In genomic region chr6:139334791-139335446, GRCh38 we compare ENCODE assay signal across 11 cellular contexts. TPM values are rescaled to one million over a fixed set of nuclear protein-coding genes. Genes with fewer than 3 reads are reported as not detected.
DNase-seq lines count a peak whose midpoint lies in the region; ATAC-seq, FAIRE-seq and TF ChIP-seq lines count a peak whose summit lies in the region.
"Had no signal": no experiment of that assay in that cellular context is flagged by ENCODE, and none has a peak within 500 bp of the region (broad histone marks: within the 10 kb centered on the region; RNA-seq: fewer than 3 reads in every experiment).

No MANE protein-coding gene starts in this region.

- H3K4me1 ChIP-seq in K562 (replicated peaks in 1 of 2; ENCODE audit: control insufficient read depth in 2 of 2, insufficient read depth in 2 of 2, low read length in 2 of 2), result no peaks in the 10 kb centered on the region

- intact Hi-C loops in K562 (cut with micrococcal nuclease), result no loop called here
- intact Hi-C loops in head of caudate nucleus (cut with DNase I), result no loop called here

- H3K9ac ChIP-seq in K562 (ENCODE audit: insufficient read depth in 1 of 2, low read depth in 2 of 2, low read length in 2 of 2), result no peak overlapping the region

- H3K36me3 ChIP-seq in K562 (ENCODE audit: control insufficient read depth, insufficient read depth, low read length), result no peaks in the 10 kb centered on the region

- TF ChIP-seq RAD21 in K562 (CRISPR knock-in tag; conservative IDR thresholded peaks at IDR 0.05 in 1 of 2, IDR thresholded peaks at IDR 0.05 in 1 of 2), result no peak

- 5% methylated on average over 5 of the region's 5 CpGs for WGBS in K562 (ENCODE audit: insufficient coverage, low coverage, missing lambda C conversion rate)

- peaks cover 7 to 20% of the 10 kb centered on the region in 2 experiments for H3K27me3 ChIP-seq in K562 (ENCODE audit: control insufficient read depth in 2 of 2, insufficient read depth in 2 of 2, low read length in 2 of 2)

- TF ChIP-seq POLR2A in K562 (conservative IDR thresholded peaks at IDR 0.05), result no peak

- no peaks in the 10 kb centered on the region for H3K9me3 ChIP-seq in K562 (replicated peaks; ENCODE audit: control insufficient read depth, insufficient read depth, low read depth, low read length)

- no peak overlapping the region for H2AFZ ChIP-seq in K562 (ENCODE audit: low read depth, low read length)

- H3K4me2 ChIP-seq in K562 (ENCODE audit: insufficient read depth, low read length), result no peak overlapping the region

- DNase-seq in HS-5 (ENCODE audit: low read depth) (peak; percentile 82), K562 (ENCODE audit: extremely low read depth in 1 of 4, low spot score in 3 of 4) (no peak), hepatic stellate cell (ENCODE audit: low spot score) (peak; percentile 46), stromal cell of bone marrow (ENCODE audit: low read depth) (peak; percentile 95), head of caudate nucleus (no peak), NCI-H2107 treated with DMSO at 0.1 percent for 48 hours (lab: John Stamatoyannopoulos, UW; ENCODE audit: unreplicated experiment) (no peak), NCI-H187 (lab: John Stamatoyannopoulos, UW) (no peak)

- no peak overlapping the region for H3K4me3 ChIP-seq in K562

- TF ChIP-seq EP300 in K562 (IDR thresholded peaks at IDR 0.05; ENCODE audit: low read length), result no peak

- CTCF ChIA-PET in K562 (lab: Yijun Ruan, JAX; ENCODE audit: low intra/inter-chr PET ratio), result no interaction called here

- FAIRE-seq in K562 (lab: Jason Lieb, UNC), result no peak
- FAIRE-seq: islet of Langerhans had no signal

- POLR2A ChIA-PET in K562 (lab: Yijun Ruan, JAX), result interaction anchor here (0.7 kb wide), 1 partner anchor 10 kb away, joined by 4 read pairs; no protein-coding TSS in a partner anchor

- H3K27ac ChIP-seq in K562 (ENCODE audit: extremely low read depth, low read depth, low read length), result no peak overlapping the region

- in situ Hi-C loops in K562 (cut with MboI), result no loop called here

- ATAC-seq in K562, result no peak
- no peak for ATAC-seq in GM18907 (IDR thresholded peaks at IDR 0.05; ENCODE audit: unreplicated experiment)
- ATAC-seq: activated naive CD4-positive, alpha-beta T cell treated with anti-CD3 and anti-CD28 coated beads, Interleukin-2, amount 50 U/mL, for 72 hours; HCT116 had no signal

- no peaks in the 10 kb centered on the region for H4K20me1 ChIP-seq in K562 (replicated peaks; ENCODE audit: control insufficient read depth, insufficient read depth, low read length)

- BruUV-seq in K562 (replicated peaks; lab: Mats Ljungman, UMichigan), result no TSS peak

- no peaks in the 10 kb centered on the region for H3K9me1 ChIP-seq in K562 (ENCODE audit: control insufficient read depth, insufficient read depth, low read length)

- TF ChIP-seq CTCF in K562 (IDR thresholded peaks at IDR 0.05 in 2 of 3, conservative IDR thresholded peaks at IDR 0.05 in 1 of 3; ENCODE audit: insufficient read depth in 2 of 3, low read depth in 1 of 3, low read length in 3 of 3), result no peak

- no peaks in the 10 kb centered on the region for H3K79me2 ChIP-seq in K562 (ENCODE audit: control insufficient read depth, insufficient read depth, low read length)

TF ChIP-seq in K562, 482 proteins besides CTCF, POLR2A, EP300 and RAD21:
- TF ChIP-seq ZNF217 (CRISPR knock-in tag; IDR thresholded peaks at IDR 0.05), result no peak
- no peak for TF ChIP-seq TAF15 (IDR thresholded peaks at IDR 0.05; ENCODE audit: low read depth, low read length)
- no peak for TF ChIP-seq CBX3 (IDR thresholded peaks at IDR 0.05; ENCODE audit: borderline replicate concordance in 1 of 2, low read length in 2 of 2)
- no peak for TF ChIP-seq ZNF589 (CRISPR knock-in tag; IDR thresholded peaks at IDR 0.05; ENCODE audit: low read depth)
- no peak for TF ChIP-seq ZNF696 (CRISPR knock-in tag; conservative IDR thresholded peaks at IDR 0.05)
- peak; percentile 59 for TF ChIP-seq ATF3 (IDR thresholded peaks at IDR 0.05)
- no peak for TF ChIP-seq ATF3 (CRISPR knock-in tag; conservative IDR thresholded peaks at IDR 0.05)
- TF ChIP-seq BRF2 (IDR thresholded peaks at IDR 0.05; ENCODE audit: borderline replicate concordance, insufficient read depth, insufficient read length), result no peak
- no peak for TF ChIP-seq ZNF24 (IDR thresholded peaks at IDR 0.05)
- TF ChIP-seq CEBPG (CRISPR knock-in tag; IDR thresholded peaks at IDR 0.05), result no peak
- TF ChIP-seq CEBPG (tag; conservative IDR thresholded peaks at IDR 0.05 in 1 of 2, IDR thresholded peaks at IDR 0.05 in 1 of 2), result peak in 1 of 2 experiments; percentile 54; a peak in 1 of 4 replicates

RNA-seq across cellular contexts. Expression of gene CITED2, which starts 39.5 kb away (rescaled TPM):
- 15.3 and 17.8 TPM in 2 replicates for total RNA-seq in K562 (2011; cell fraction: chromatin; rRNA removed; ENCODE audit: low replicate concordance)
- 22.8 and 25.8 TPM in 2 replicates for total RNA-seq in K562 (2011; cell fraction: nucleolus; rRNA removed)
- 18.8 and 19.2 TPM in 2 replicates for total RNA-seq in K562 (2011; cell fraction: nucleoplasm; rRNA removed)
- total RNA-seq in K562 (2014; rRNA removed) (56.6 and 80.0 TPM in 2 replicates), K562 (2014; rRNA removed; fragmentation: Illumina TruSeq; extraction: Trizol) (15.3 and 18.2 TPM in 2 replicates), K562 (2015; rRNA removed; fragmentation: Illumina TruSeq; extraction: Trizol) (12.0 and 13.5 TPM in 2 replicates), K562 (2021) (80.9 and 86.1 TPM in 2 replicates)
- polyA plus RNA-seq in K562 (2011; rRNA removed) (17.5 and 44.7 TPM in 2 replicates), K562 (2014; fragmentation: Illumina TruSeq; extraction: Trizol) (43.4 and 44.8 TPM in 2 replicates), K562 (2014; fragmentation: Nextera tagmentation; extraction: Ambion mirVana) (under 1 TPM; 0.21 to 0.43 TPM), K562 (2014; rRNA removed) (34.2 and 34.8 TPM in 2 replicates)
- polyA plus RNA-seq in K562 (2011; cell fraction: cytosol; rRNA removed), result 24.9 and 64.7 TPM in 2 replicates
- polyA plus RNA-seq in K562 (2011; cell fraction: nucleus; rRNA removed), result 35.6 and 45.1 TPM in 2 replicates
- polyA plus RNA-seq in K562 (2012), result 30.8 and 32.8 TPM in 2 replicates
- polyA minus RNA-seq in K562 (2011; rRNA and poly(A)+ RNA removed), result 8.4 and 17.5 TPM in 2 replicates
- 22.9 and 45.5 TPM in 2 replicates for polyA minus RNA-seq in K562 (2011; cell fraction: cytosol; rRNA and poly(A)+ RNA removed)
- 19.1 and 55.8 TPM in 2 replicates for polyA minus RNA-seq in K562 (2011; cell fraction: nucleus; rRNA and poly(A)+ RNA removed)

RNA-seq across cellular contexts. Expression of gene TXLNB, which starts 43.1 kb away (rescaled TPM):
- not detected in 2 replicates for total RNA-seq in K562 (2011; cell fraction: chromatin; rRNA removed; ENCODE audit: low replicate concordance)
- total RNA-seq in K562 (2011; cell fraction: nucleolus; rRNA removed), result not detected in 2 replicates
- total RNA-seq in K562 (2011; cell fraction: nucleoplasm; rRNA removed), result not detected in 2 replicates
- total RNA-seq in K562 (2014; rRNA removed) (not detected in 2 replicates), K562 (2014; rRNA removed; fragmentation: Illumina TruSeq; extraction: Trizol) (not detected in 2 replicates), K562 (2015; rRNA removed; fragmentation: Illumina TruSeq; extraction: Trizol) (not detected in 2 replicates), K562 (2021) (not detected in 2 replicates)
- polyA plus RNA-seq in K562 (2011; rRNA removed) (not detected in 2 replicates), K562 (2014; fragmentation: Illumina TruSeq; extraction: Trizol) (not detected in 2 replicates), K562 (2014; fragmentation: Nextera tagmentation; extraction: Ambion mirVana) (not detected), K562 (2014; rRNA removed) (not detected in 2 replicates)
- polyA plus RNA-seq in K562 (2011; cell fraction: cytosol; rRNA removed), result not detected in 2 replicates
- not detected in 2 replicates for polyA plus RNA-seq in K562 (2011; cell fraction: nucleus; rRNA removed)
- polyA plus RNA-seq in K562 (2012), result not detected in 2 replicates
- not detected in 2 replicates for polyA minus RNA-seq in K562 (2011; rRNA and poly(A)+ RNA removed)
- polyA minus RNA-seq in K562 (2011; cell fraction: cytosol; rRNA and poly(A)+ RNA removed), result not detected in 2 replicates
- polyA minus RNA-seq in K562 (2011; cell fraction: nucleus; rRNA and poly(A)+ RNA removed), result not detected in 2 replicates

Comparison
In these comparisons a context has a peak if more than half of its experiments do, and no peak if none do; other contexts are left out.
1. DNase-seq: peak in HS-5 (single experiment), hepatic stellate cell (single experiment) and stromal cell of bone marrow (single experiment); none in K562 (0 of 4), head of caudate nucleus (0 of 42), NCI-H2107 treated with DMSO at 0.1 percent for 48 hours (single experiment) and NCI-H187 (0 of 2).